ENCODE assay signal across 8 cellular contexts in genomic region chr7:6385110-6385792, GRCh38. TPM values are rescaled to one million over a fixed set of nuclear protein-coding genes. Genes with fewer than 3 reads are reported as not detected.
DNase-seq lines count a peak whose midpoint lies in the region; ATAC-seq and TF ChIP-seq lines count a peak whose summit lies in the region.

No MANE protein-coding gene starts in this region.

- H3K27me3 ChIP-seq in Panc1 (ENCODE audit: control insufficient read depth, insufficient read depth, low read length) (no peaks in the 10 kb centered on the region), esophagus (ENCODE audit: control insufficient read depth in 1 of 2, insufficient read depth in 2 of 2, low read length in 2 of 2) (no peaks in the 10 kb centered on the region), neutrophil (no peaks in the 10 kb centered on the region), ovary (no peaks in the 10 kb centered on the region)

- H3K4me1 ChIP-seq in Panc1 (ENCODE audit: control insufficient read depth, insufficient read depth, low read length), result peaks cover 59% of the 10 kb centered on the region
- peaks cover 4 to 14% of the 10 kb centered on the region in 2 donors for H3K4me1 ChIP-seq in esophagus (ENCODE audit: control insufficient read depth in 2 of 2, insufficient read depth in 2 of 2, low read length in 1 of 2)
- H3K4me1 ChIP-seq in neutrophil (ENCODE audit: control insufficient read depth in 1 of 2, insufficient read depth in 1 of 2, low read depth in 1 of 2, low read length in 1 of 2), result peaks cover 62 to 67% of the 10 kb centered on the region in 2 experiments
- peaks cover 22% of the 10 kb centered on the region for H3K4me1 ChIP-seq in ovary (ENCODE audit: insufficient read depth)

- no peak for TF ChIP-seq POLR2A in ovary (IDR thresholded peaks at IDR 0.05)

- ATAC-seq in Panc1 (peak; percentile 78), HG03354 (IDR thresholded peaks at IDR 0.05; ENCODE audit: poor library complexity, severe bottlenecking, unreplicated experiment) (no peak)

- no peaks in the 10 kb centered on the region; the same call in 1 of the 2 replicates for H3K36me3 ChIP-seq in Panc1 (ENCODE audit: control insufficient read depth, insufficient read depth, low read length)
- H3K36me3 ChIP-seq in esophagus (ENCODE audit: control insufficient read depth in 2 of 2, insufficient read depth in 2 of 2, low read length in 1 of 2), result peaks cover 3 to 6% of the 10 kb centered on the region in 2 donors
- H3K36me3 ChIP-seq in neutrophil, result peaks cover 24% of the 10 kb centered on the region
- no peaks in the 10 kb centered on the region for H3K36me3 ChIP-seq in ovary

- no peak for TF ChIP-seq EP300 in ovary (IDR thresholded peaks at IDR 0.05)

- H3K9me3 ChIP-seq in Panc1 (ENCODE audit: control insufficient read depth, insufficient read depth, low read depth, low read length), result no peaks in the 10 kb centered on the region
- H3K9me3 ChIP-seq in esophagus (ENCODE audit: control insufficient read depth in 2 of 2, insufficient read depth in 1 of 2, low read depth in 1 of 2, low read length in 1 of 2), result no peaks in the 10 kb centered on the region
- no peaks in the 10 kb centered on the region for H3K9me3 ChIP-seq in neutrophil
- no peaks in the 10 kb centered on the region for H3K9me3 ChIP-seq in ovary

- peak; percentile 95 for DNase-seq in EH (ENCODE audit: low read depth)
- DNase-seq in Panc1 (ENCODE audit: low read depth, low spot score), result peak; percentile 90
- DNase-seq in GOT3 (lab: John Stamatoyannopoulos, UW), result no peak
- no peak for DNase-seq in ovary
- no peak for DNase-seq in NCI-H2107 (lab: John Stamatoyannopoulos, UW)

- intact Hi-C loops in Panc1 (cut with micrococcal nuclease; ENCODE audit: unreplicated experiment), result no loop called here
- intact Hi-C loops in ovary (cut with DNase I), result no loop called here

- peak overlapping the region; percentile 75 for H3K27ac ChIP-seq in Panc1 (ENCODE audit: low read length)
- peak overlapping the region; percentile 94 to 98 for H3K27ac ChIP-seq in esophagus (ENCODE audit: low read depth in 2 of 2, low read length in 1 of 2)
- peak overlapping the region; percentile 84 for H3K27ac ChIP-seq in neutrophil
- H3K27ac ChIP-seq in ovary, result no peak overlapping the region

- in situ Hi-C loops in Panc1 (cut with HindIII; ENCODE audit: low pct_unique_long_range_greater_than_20kb, low sequenced_read_pairs), result no loop called here

- CTCF ChIA-PET in Panc1 (lab: Charles Lee), result interaction anchor here (0.6 kb wide), 1 partner anchor 45 kb away, joined by 3 read pairs; no protein-coding TSS in a partner anchor

- TF ChIP-seq CTCF in Panc1 (IDR thresholded peaks at IDR 0.05), result no peak
- TF ChIP-seq CTCF in neutrophil (IDR thresholded peaks at IDR 0.05), result no peak
- TF ChIP-seq CTCF in ovary (IDR thresholded peaks at IDR 0.05), result no peak

- POLR2A ChIA-PET in Panc1 (lab: Charles Lee), result interaction anchor here (1.8 kb wide), 1 partner anchor 11 kb away, joined by 5 read pairs; no protein-coding TSS in a partner anchor

- BruUV-seq in Panc1 (replicated peaks; lab: Mats Ljungman, UMichigan), result TSS peak; percentile 22

- 22 to 33% methylated on average over 6 of the region's 6 CpGs for WGBS in esophagus, 2 donors
- WGBS in ovary, 3 donors, result 34 to 38% (median 35%) methylated on average over 6 of the region's 6 CpGs

- H3K4me3 ChIP-seq in Panc1 (ENCODE audit: low read depth in 2 of 2, low read length in 2 of 2) (peak overlapping the region in 1 of 2 experiments; percentile 40; a peak in 2 of 4 replicates), esophagus (ENCODE audit: low read depth in 1 of 2, low read length in 2 of 2) (peak overlapping the region in 1 of 2 donors; percentile 26), neutrophil (ENCODE audit: low read depth in 1 of 2, low read length in 1 of 2) (peak overlapping the region in 1 of 2 experiments; percentile 29), ovary (no peak overlapping the region)

RNA-seq across cellular contexts. Expression of gene RAC1, which starts 10.9 kb away (rescaled TPM):
- total RNA-seq in Panc1 (2021; ENCODE audit: unreplicated experiment), result 484 TPM
- 639 TPM for polyA plus RNA-seq in Panc1 (2012; ENCODE audit: insufficient read length)
- 100 to 1,000 TPM; 440 to 451 TPM for polyA plus RNA-seq in esophagus
- total RNA-seq in ovary, result 100 to 1,000 TPM; 101 to 208 (median 198) TPM
- 100 to 1,000 TPM; 153 to 389 TPM for polyA plus RNA-seq in ovary

RNA-seq across cellular contexts. Expression of gene FAM220A, which starts 36.5 kb away (rescaled TPM):
- total RNA-seq in Panc1 (2021; ENCODE audit: unreplicated experiment), result 36.8 TPM
- polyA plus RNA-seq in Panc1 (2012; ENCODE audit: insufficient read length), result 42.9 TPM
- polyA plus RNA-seq in esophagus, result 1 to 10 TPM; 9.2 to 9.6 TPM
- 10 to 100 TPM; 13.5 to 27.2 (median 18.6) TPM for total RNA-seq in ovary
- 10 to 100 TPM; 12.1 to 14.2 TPM for polyA plus RNA-seq in ovary

Comparison
In these comparisons a context has a peak if more than half of its experiments do, and no peak if none do; other contexts are left out.
1. DNase-seq: peak in EH (single experiment) and Panc1 (single experiment); none in GOT3 (single experiment), ovary (0 of 5) and NCI-H2107 (single experiment).
2. H3K27ac ChIP-seq: peak in Panc1 (single experiment), esophagus (2 of 2) and neutrophil (single experiment); none in ovary (0 of 2).